Comparison of ENCODE assay signal across 8 cellular contexts in genomic region chr5:109695005-109695926, GRCh38. TPM values are rescaled to one million over a fixed set of nuclear protein-coding genes. Genes with fewer than 3 reads are reported as not detected.
A peak's percentile ranks its signal among the peaks of the same experiment; 100 is the strongest.
DNase-seq lines count a peak whose midpoint lies in the region; ATAC-seq and TF ChIP-seq lines count a peak whose summit lies in the region.

No MANE protein-coding gene starts in this region.

- TF ChIP-seq CTCF in lower leg skin (IDR thresholded peaks at IDR 0.05): no peak

- 63 to 64% methylated on average over 1 of the region's 1 CpG for WGBS in lower leg skin, 2 donors

- H3K4me3 Mint-ChIP-seq in memory B cell: peak overlapping the region; percentile 82

- ATAC-seq in GM18499 (IDR thresholded peaks at IDR 0.05; ENCODE audit: insufficient read depth, unreplicated experiment) (peak; percentile 47), GM21723 (IDR thresholded peaks at IDR 0.05; ENCODE audit: unreplicated experiment) (peak; percentile 65), memory B cell (ENCODE audit: low read depth) (peak; percentile 50), left colon (no peak)

- peaks cover 5% of the 10 kb centered on the region for H3K36me3 Mint-ChIP-seq in memory B cell

- H3K27ac Mint-ChIP-seq in memory B cell: peak overlapping the region; percentile 92

- intact Hi-C loops in lower leg skin (cut with DNase I; ENCODE audit: low total_unique reads): no loop called here
- intact Hi-C loops in left colon (cut with DNase I, micrococcal nuclease): no loop called here

- H3K9me3 Mint-ChIP-seq in memory B cell: no peaks in the 10 kb centered on the region

- H3K27me3 Mint-ChIP-seq in memory B cell: no peaks in the 10 kb centered on the region

- peaks cover 65% of the 10 kb centered on the region for H3K4me1 Mint-ChIP-seq in memory B cell

- DNase-seq in NAMALWA (ENCODE audit: low spot score): peak; percentile 43
- DNase-seq in memory B cell (ENCODE audit: low spot score in 2 of 2): peak in 1 of 2 donors; percentile 7
- no peak for DNase-seq in lower leg skin (ENCODE audit: low spot score in 2 of 2)
- DNase-seq in SW 1271 (lab: John Stamatoyannopoulos, UW): no peak
- no peak for DNase-seq in stimulated activated CD4-positive, alpha-beta T cell treated with anti-CD3 and anti-CD28 coated beads, Interleukin-12 subunit alpha, Interleukin-12 subunit beta, amount 100 ng/mL, for 4 hours
- DNase-seq in left colon: no peak

- H3K4me3 ChIP-seq in lower leg skin (ENCODE audit: low read depth, poor library complexity, severe bottlenecking): no peak overlapping the region

- no peak for TF ChIP-seq POLR2A in lower leg skin (IDR thresholded peaks at IDR 0.05)

RNA-seq across cellular contexts. Expression of gene MAN2A1, which starts 5.5 kb away (rescaled TPM):
- 10 to 100 TPM; 35.0 to 45.8 (median 40.2) TPM for total RNA-seq in lower leg skin
- total RNA-seq in left colon: 100 to 1,000 TPM in 1 of 2 donors, 10 to 100 TPM in 1; 89.5 to 106 TPM
